In the genomic region with DNA sequence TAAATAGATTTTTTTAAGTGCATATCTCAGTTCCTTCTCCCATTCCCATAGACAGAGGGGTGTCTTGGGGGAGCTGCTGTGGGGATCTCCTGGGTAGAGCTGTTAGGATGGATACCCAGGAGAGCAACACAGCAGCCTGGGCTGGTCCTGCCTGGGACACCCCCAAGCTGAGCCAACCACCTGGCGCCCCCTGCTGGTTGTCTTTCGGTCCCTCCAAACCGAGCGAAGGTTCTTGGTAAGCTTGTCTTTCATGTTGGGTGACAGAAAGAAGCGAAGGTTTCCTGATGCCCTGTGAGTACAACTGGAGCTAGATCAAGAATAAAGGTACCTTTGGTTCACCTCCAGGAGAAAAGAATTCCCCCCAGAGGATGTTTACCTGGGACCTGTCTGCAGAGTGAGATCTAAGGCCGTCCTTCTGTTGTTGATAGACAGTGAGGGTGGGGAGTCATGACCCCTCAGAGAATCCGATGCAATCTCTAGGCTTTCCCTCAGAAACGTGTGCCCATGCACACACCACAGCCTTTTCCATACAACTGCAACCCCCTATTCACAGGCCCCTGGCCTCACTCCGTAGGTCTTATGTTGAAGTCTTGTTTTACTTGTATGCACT, we compare ENCODE assay signal across 8 cellular contexts. TPM values are rescaled to one million over a fixed set of nuclear protein-coding genes. Genes with fewer than 3 reads are reported as not detected.
DNase-seq lines count a peak whose midpoint lies in the region; ATAC-seq, FAIRE-seq and TF ChIP-seq lines count a peak whose summit lies in the region.

No MANE protein-coding gene starts in this region.

- H3K4me1 ChIP-seq in A549: peaks cover 11% of the 10 kb centered on the region; the same call in 2 of the 3 replicates
- H3K4me1 ChIP-seq in parathyroid adenoma: peaks cover 7% of the 10 kb centered on the region

- no peaks in the 10 kb centered on the region for H3K9me3 Mint-ChIP-seq in activated T-helper 17 cell treated with anti-CD3 and anti-CD28 coated beads, Interleukin-2, amount 50 U/mL, for 72 hours
- no peaks in the 10 kb centered on the region for H3K9me3 Mint-ChIP-seq in type B pancreatic cell

- peaks cover 20% of the 10 kb centered on the region for H3K4me1 Mint-ChIP-seq in activated T-helper 17 cell treated with anti-CD3 and anti-CD28 coated beads, Interleukin-2, amount 50 U/mL, for 72 hours
- H3K4me1 Mint-ChIP-seq in type B pancreatic cell (ENCODE audit: unreplicated experiment): peaks cover 2% of the 10 kb centered on the region

- TF ChIP-seq CTCF in A549 (IDR thresholded peaks at IDR 0.05): peak; percentile 82
- peak; percentile 82 for TF ChIP-seq CTCF in GM13976 (IDR thresholded peaks at IDR 0.05; ENCODE audit: borderline replicate concordance, control extremely low read depth, extremely low read depth, insufficient read depth, missing control alignments)
- peak; percentile 78 for TF ChIP-seq CTCF in foreskin fibroblast (IDR thresholded peaks at IDR 0.05; ENCODE audit: low read depth, low read length)
- peak; percentile 70 for TF ChIP-seq CTCF in parathyroid adenoma (IDR thresholded peaks at IDR 0.05)
- peak; percentile 86 for TF ChIP-seq CTCF in type B pancreatic cell (conservative IDR thresholded peaks at IDR 0.05)

- POLR2A ChIA-PET in A549 (lab: Yijun Ruan, JAX): interaction anchor here (1.1 kb wide), 1 partner anchor 117 kb away, joined by 4 read pairs; no protein-coding TSS in a partner anchor

- no peaks in the 10 kb centered on the region for H3K27me3 Mint-ChIP-seq in activated T-helper 17 cell treated with anti-CD3 and anti-CD28 coated beads, Interleukin-2, amount 50 U/mL, for 72 hours
- H3K27me3 Mint-ChIP-seq in type B pancreatic cell: no peaks in the 10 kb centered on the region

- peak overlapping the region; percentile 34 for H3K27ac Mint-ChIP-seq in activated T-helper 17 cell treated with anti-CD3 and anti-CD28 coated beads, Interleukin-2, amount 50 U/mL, for 72 hours
- no peak overlapping the region for H3K27ac Mint-ChIP-seq in type B pancreatic cell

- no peak overlapping the region for H2AFZ ChIP-seq in parathyroid adenoma

- CTCF ChIA-PET in A549 (lab: Yijun Ruan, JAX): interaction anchor here (0.5 to 2.9 kb wide), 25 partner anchors 10 to 219 kb away, joined by 3 to 61 read pairs (median 5); no protein-coding TSS in a partner anchor

- no peak overlapping the region for H3K4me3 Mint-ChIP-seq in activated T-helper 17 cell treated with anti-CD3 and anti-CD28 coated beads, Interleukin-2, amount 50 U/mL, for 72 hours
- H3K4me3 Mint-ChIP-seq in type B pancreatic cell: no peak overlapping the region

- TF ChIP-seq EP300 in A549 (IDR thresholded peaks at IDR 0.05): no peak

- TF ChIP-seq POLR2A in A549 (IDR thresholded peaks at IDR 0.05; ENCODE audit: low read length): no peak

- H3K4me3 ChIP-seq in A549 (no peak overlapping the region), foreskin fibroblast (ENCODE audit: low read depth in 1 of 2, low read length in 2 of 2) (no peak overlapping the region), parathyroid adenoma (ENCODE audit: low read depth, low read length) (no peak overlapping the region)

- peaks cover 16% of the 10 kb centered on the region for H3K79me2 ChIP-seq in parathyroid adenoma

- DNase-seq in A549 (ENCODE audit: low read depth in 1 of 2, low spot score in 1 of 2) (peak; percentile 43 to 71), GM13976 (ENCODE audit: low spot score) (peak; percentile 72), RPMI7951 (ENCODE audit: low read depth) (peak; percentile 58), foreskin fibroblast (peak; percentile 41 to 81), type B pancreatic cell (ENCODE audit: extremely low spot score, unreplicated experiment) (peak; percentile 76)

- TF ChIP-seq RAD21 in A549 (conservative IDR thresholded peaks at IDR 0.05 in 1 of 2, IDR thresholded peaks at IDR 0.05 in 1 of 2): peak; percentile 82 to 83

- peaks cover 67% of the 10 kb centered on the region for H3K36me3 Mint-ChIP-seq in activated T-helper 17 cell treated with anti-CD3 and anti-CD28 coated beads, Interleukin-2, amount 50 U/mL, for 72 hours (ENCODE audit: low read depth)
- peaks cover 14% of the 10 kb centered on the region for H3K36me3 Mint-ChIP-seq in type B pancreatic cell

- no peak overlapping the region for H3K27ac ChIP-seq in A549
- H3K27ac ChIP-seq in parathyroid adenoma: no peak overlapping the region

- H3K4me2 ChIP-seq in A549: no peak overlapping the region
- no peak overlapping the region for H3K4me2 ChIP-seq in parathyroid adenoma (ENCODE audit: low read length)

- ATAC-seq in A549 (peak; percentile 96 to 98), HG03565 (IDR thresholded peaks at IDR 0.05; ENCODE audit: unreplicated experiment) (peak; percentile 53)
- ATAC-seq in activated T-helper 17 cell treated with anti-CD3 and anti-CD28 coated beads, Interleukin-2, amount 50 U/mL, for 72 hours (replicated peaks): peak; percentile 89

- H3K9me3 ChIP-seq in A549: no peaks in the 10 kb centered on the region
- H3K9me3 ChIP-seq in parathyroid adenoma (ENCODE audit: control insufficient read depth, low read length): no peaks in the 10 kb centered on the region

- 65% methylated on average over 5 of the region's 9 CpGs for WGBS in A549 (ENCODE audit: missing lambda C conversion rate)

- no peaks in the 10 kb centered on the region for H3K36me3 ChIP-seq in parathyroid adenoma (ENCODE audit: control insufficient read depth, insufficient read depth, low read length)

- no peak for FAIRE-seq in A549 (lab: Jason Lieb, UNC)

- H3K27me3 ChIP-seq in parathyroid adenoma (ENCODE audit: control insufficient read depth, insufficient read depth, low read length): no peaks in the 10 kb centered on the region

- in situ Hi-C loops in GM13976 (cut with MboI; ENCODE audit: low sequenced_read_pairs, unreplicated experiment): no loop called here

- H3K9ac ChIP-seq in parathyroid adenoma: no peak overlapping the region

TF ChIP-seq in A549, 52 proteins besides CTCF, POLR2A, EP300 and RAD21:
- TF ChIP-seq EHF (CRISPR knock-in tag; IDR thresholded peaks at IDR 0.05) (no peak), HOXB5 (CRISPR knock-in tag; IDR thresholded peaks at IDR 0.05) (no peak), NR3C1 (IDR thresholded peaks at IDR 0.05) (no peak), SMC3 (IDR thresholded peaks at IDR 0.05) (peak; percentile 83)
- TF ChIP-seq, protein P1, sequence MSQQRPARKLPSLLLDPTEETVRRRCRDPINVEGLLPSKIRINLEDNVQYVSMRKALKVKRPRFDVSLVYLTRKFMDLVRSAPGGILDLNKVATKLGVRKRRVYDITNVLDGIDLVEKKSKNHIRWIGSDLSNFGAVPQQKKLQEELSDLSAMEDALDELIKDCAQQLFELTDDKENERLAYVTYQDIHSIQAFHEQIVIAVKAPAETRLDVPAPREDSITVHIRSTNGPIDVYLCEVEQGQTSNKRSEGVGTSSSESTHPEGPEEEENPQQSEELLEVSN (IDR thresholded peaks at IDR 0.05; ENCODE audit: borderline replicate concordance, low read depth): no peak

RNA-seq across cellular contexts. Expression of a gene that starts 50.8 kb away (rescaled TPM):
- polyA plus RNA-seq in A549 (2011; rRNA removed): 26.8 and 29.8 TPM in 2 replicates
- polyA plus RNA-seq in A549 (2012; cell fraction: cytosol; rRNA removed): 13.4 and 14.5 TPM in 2 replicates
- 10.9 and 15.5 TPM in 2 replicates for polyA plus RNA-seq in A549 (2012; cell fraction: nucleus; rRNA removed)
- 12.8 to 13.9 TPM (median 13.0 TPM) in 3 replicates for polyA plus RNA-seq in A549 (2017; fragmentation: RNase III; extraction: RNeasy Plus Mini Kit Qiagen cat#74134 plus additional on column Dnase treatment)
- 13.3 and 15.5 TPM in 2 replicates for polyA minus RNA-seq in A549 (2011; rRNA and poly(A)+ RNA removed)
- total RNA-seq in RPMI7951 (2014; rRNA removed; shearing (Covaris generic)): 31.9 and 36.8 TPM in 2 replicates
- total RNA-seq in activated T-helper 17 cell treated with anti-CD3 and anti-CD28 coated beads, Interleukin-2, amount 50 U/mL, for 72 hours: 10 to 100 TPM; 20.5 to 71.9 TPM
- total RNA-seq in type B pancreatic cell (ENCODE audit: low replicate concordance): 23.2 and 31.9 TPM in 2 replicates
